13 cellular contexts compared by ENCODE assay signal in genomic region chr17:29573871-29574731, GRCh38. TPM values are rescaled to one million over a fixed set of nuclear protein-coding genes. Genes with fewer than 3 reads are reported as not detected.
A peak's percentile ranks its signal among the peaks of the same experiment; 100 is the strongest.
DNase-seq lines count a peak whose midpoint lies in the region; ATAC-seq and TF ChIP-seq lines count a peak whose summit lies in the region.
"Had no signal": no experiment of that assay in that cellular context is flagged by ENCODE, and none has a peak within 500 bp of the region (broad histone marks: within the 10 kb centered on the region; RNA-seq: fewer than 3 reads in every experiment).

No MANE protein-coding gene starts in this region.

- H3K4me1 ChIP-seq in liver (ENCODE audit: control insufficient read depth in 4 of 4, insufficient read depth in 4 of 4, low read length in 3 of 4) (peaks cover 21 to 52% (median 42%) of the 10 kb centered on the region in 4 donors), tibial artery (peaks cover 0 to 54% (median 23%) of the 10 kb centered on the region in 4 donors), HAP-1 (no peaks in the 10 kb centered on the region)

- intact Hi-C loops in tibial artery (cut with DNase I; ENCODE audit: low total_unique reads), result no loop called here

- peaks cover 3% of the 10 kb centered on the region for H3K27me3 Mint-ChIP-seq in activated naive CD4-positive, alpha-beta T cell treated with anti-CD3 and anti-CD28 coated beads, Interleukin-2, amount 10 ng/mL, durations not matched to agents 7 days and 5 days
- H3K27me3 Mint-ChIP-seq in activated T-helper 17 cell treated with anti-CD3 and anti-CD28 coated beads, Interleukin-2, amount 50 U/mL, for 72 hours, result no peaks in the 10 kb centered on the region
- H3K27me3 Mint-ChIP-seq in endothelial cell (ENCODE audit: unreplicated experiment), result peaks cover 14% of the 10 kb centered on the region

- no peak overlapping the region for H3K27ac Mint-ChIP-seq in activated naive CD4-positive, alpha-beta T cell treated with anti-CD3 and anti-CD28 coated beads, Interleukin-2, amount 10 ng/mL, durations not matched to agents 7 days and 5 days
- peak overlapping the region; percentile 12 for H3K27ac Mint-ChIP-seq in activated T-helper 17 cell treated with anti-CD3 and anti-CD28 coated beads, Interleukin-2, amount 50 U/mL, for 72 hours
- H3K27ac Mint-ChIP-seq in endothelial cell (ENCODE audit: unreplicated experiment), result no peak overlapping the region

- CTCF ChIA-PET in activated naive CD4-positive, alpha-beta T cell treated with anti-CD3 and anti-CD28 coated beads, Interleukin-2, amount 10 ng/mL, durations not matched to agents 7 days and 5 days (lab: Charles Lee), result interaction anchor here (1.7 to 3.4 kb wide), 3 partner anchors 17 to 204 kb away, joined by 5 to 8 read pairs (median 6); no protein-coding TSS in a partner anchor

- no peaks in the 10 kb centered on the region for H3K27me3 ChIP-seq in liver (ENCODE audit: control insufficient read depth in 4 of 4, insufficient read depth in 4 of 4, low read length in 3 of 4)
- H3K27me3 ChIP-seq in tibial artery, result no peaks in the 10 kb centered on the region
- no peaks in the 10 kb centered on the region for H3K27me3 ChIP-seq in HAP-1 (ENCODE audit: low read depth)
- H3K27me3 ChIP-seq: ascending aorta had no signal

- peaks cover 40% of the 10 kb centered on the region for H3K36me3 Mint-ChIP-seq in activated naive CD4-positive, alpha-beta T cell treated with anti-CD3 and anti-CD28 coated beads, Interleukin-2, amount 10 ng/mL, durations not matched to agents 7 days and 5 days
- H3K36me3 Mint-ChIP-seq in activated T-helper 17 cell treated with anti-CD3 and anti-CD28 coated beads, Interleukin-2, amount 50 U/mL, for 72 hours (ENCODE audit: low read depth), result peaks cover 43% of the 10 kb centered on the region
- H3K36me3 Mint-ChIP-seq in endothelial cell (ENCODE audit: low read depth, unreplicated experiment), result peaks cover 28% of the 10 kb centered on the region

- H3K36me3 ChIP-seq in liver (ENCODE audit: control insufficient read depth in 4 of 4, insufficient read depth in 3 of 4, low read depth in 1 of 4, low read length in 3 of 4) (peaks cover 3 to 19% (median 6%) of the 10 kb centered on the region in 4 donors), tibial artery (peaks cover 22 to 65% (median 54%) of the 10 kb centered on the region in 3 donors), HAP-1 (replicated peaks) (peaks cover 62% of the 10 kb centered on the region)

- peak; percentile 19 for DNase-seq in activated naive CD4-positive, alpha-beta T cell treated with anti-CD3 and anti-CD28 coated beads, Interleukin-2, amount 10 ng/mL, durations not matched to agents 7 days and 5 days
- no peak for DNase-seq in activated naive CD4-positive, alpha-beta T cell (lab: John Stamatoyannopoulos, UW)
- DNase-seq in tibial artery, result peak; percentile 18 to 67
- no peak for DNase-seq in endothelial cell (ENCODE audit: low spot score)
- no peak for DNase-seq in NOMO-1 (lab: John Stamatoyannopoulos, UW; ENCODE audit: unreplicated experiment in 2 of 2)
- DNase-seq in HAP-1 (ENCODE audit: low spot score in 2 of 2), result no peak
- DNase-seq: HCEC 1CT, Karpas-422, NCI-H146 had no signal

- H3K27ac ChIP-seq in liver (ENCODE audit: low read depth in 1 of 2, low read length in 2 of 2), result peak overlapping the region; percentile 49 to 72
- H3K27ac ChIP-seq in tibial artery, result no peak overlapping the region

- H3K9me3 ChIP-seq in liver (ENCODE audit: control insufficient read depth in 4 of 4, low read length in 3 of 4), result no peaks in the 10 kb centered on the region
- H3K9me3 ChIP-seq in tibial artery, result no peaks in the 10 kb centered on the region
- no peaks in the 10 kb centered on the region for H3K9me3 ChIP-seq in HAP-1
- H3K9me3 ChIP-seq: ascending aorta had no signal

- WGBS in liver, result 78% methylated on average over 14 of the region's 14 CpGs

- H3K4me3 ChIP-seq in liver (ENCODE audit: low read depth in 1 of 3, low read length in 3 of 3), result no peak overlapping the region
- no peak overlapping the region for H3K4me3 ChIP-seq in tibial artery
- no peak overlapping the region for H3K4me3 ChIP-seq in HAP-1
- H3K4me3 ChIP-seq: ascending aorta, lung had no signal

- no peak for TF ChIP-seq CTCF in liver (IDR thresholded peaks at IDR 0.05; ENCODE audit: low read depth, low read length, missing input control)
- no peak for TF ChIP-seq CTCF in tibial artery (IDR thresholded peaks at IDR 0.05)
- TF ChIP-seq CTCF in endothelial cell (IDR thresholded peaks at IDR 0.05; ENCODE audit: unreplicated experiment), result no peak

- no peaks in the 10 kb centered on the region for H3K9me3 Mint-ChIP-seq in activated naive CD4-positive, alpha-beta T cell treated with anti-CD3 and anti-CD28 coated beads, Interleukin-2, amount 10 ng/mL, durations not matched to agents 7 days and 5 days
- H3K9me3 Mint-ChIP-seq in activated T-helper 17 cell treated with anti-CD3 and anti-CD28 coated beads, Interleukin-2, amount 50 U/mL, for 72 hours, result no peaks in the 10 kb centered on the region
- no peaks in the 10 kb centered on the region for H3K9me3 Mint-ChIP-seq in endothelial cell (ENCODE audit: unreplicated experiment)

- H3K4me1 Mint-ChIP-seq in activated naive CD4-positive, alpha-beta T cell treated with anti-CD3 and anti-CD28 coated beads, Interleukin-2, amount 10 ng/mL, durations not matched to agents 7 days and 5 days, result peaks cover 14% of the 10 kb centered on the region
- H3K4me1 Mint-ChIP-seq in activated T-helper 17 cell treated with anti-CD3 and anti-CD28 coated beads, Interleukin-2, amount 50 U/mL, for 72 hours, result peaks cover 9% of the 10 kb centered on the region
- peaks cover 4% of the 10 kb centered on the region for H3K4me1 Mint-ChIP-seq in endothelial cell (ENCODE audit: unreplicated experiment)

- TF ChIP-seq RAD21 in liver (IDR thresholded peaks at IDR 0.05), result no peak

- no peak for ATAC-seq in activated T-helper 17 cell treated with anti-CD3 and anti-CD28 coated beads, Interleukin-2, amount 50 U/mL, for 72 hours (replicated peaks)

- in situ Hi-C loops in HAP-1 (cut with MboI; ENCODE audit: low sequenced_read_pairs), result no loop called here

- H3K4me3 Mint-ChIP-seq in activated naive CD4-positive, alpha-beta T cell treated with anti-CD3 and anti-CD28 coated beads, Interleukin-2, amount 10 ng/mL, durations not matched to agents 7 days and 5 days, result no peak overlapping the region
- H3K4me3 Mint-ChIP-seq in activated T-helper 17 cell treated with anti-CD3 and anti-CD28 coated beads, Interleukin-2, amount 50 U/mL, for 72 hours, result no peak overlapping the region
- H3K4me3 Mint-ChIP-seq in endothelial cell (ENCODE audit: unreplicated experiment), result no peak overlapping the region

- no peak overlapping the region for H3K9ac ChIP-seq in liver (ENCODE audit: low read depth in 1 of 2, low read length in 2 of 2)

TF ChIP-seq in liver, 16 proteins besides CTCF, POLR2A, EP300 and RAD21:
- TF ChIP-seq ATF3 (IDR thresholded peaks at IDR 0.05) (no peak), TAF1 (conservative IDR thresholded peaks at IDR 0.05) (no peak), HNF4A (conservative IDR thresholded peaks at IDR 0.05) (no peak), FOXA1 (IDR thresholded peaks at IDR 0.05) (no peak)

RNA-seq across cellular contexts. Expression of gene TP53I13, which starts 5.6 kb away (rescaled TPM):
- 10 to 100 TPM; 45.7 to 58.1 TPM for total RNA-seq in activated T-helper 17 cell treated with anti-CD3 and anti-CD28 coated beads, Interleukin-2, amount 50 U/mL, for 72 hours
- total RNA-seq in liver (10 to 100 TPM; 15.2 to 33.7 TPM), endothelial cell (ENCODE audit: unreplicated experiment) (15.7 TPM)
- polyA plus RNA-seq in liver, result 10 to 100 TPM; 12.2 to 42.6 TPM

RNA-seq across cellular contexts. Expression of gene ABHD15, which starts 7.3 kb away (rescaled TPM):
- total RNA-seq in activated T-helper 17 cell treated with anti-CD3 and anti-CD28 coated beads, Interleukin-2, amount 50 U/mL, for 72 hours, result 10 to 100 TPM; 10.1 to 15.1 TPM
- 10 to 100 TPM in 1 of 2 donors, 1 to 10 TPM in 1; 5.6 to 25.7 TPM for total RNA-seq in liver
- polyA plus RNA-seq in liver, result 10 to 100 TPM in 1 of 2 donors, 1 to 10 TPM in 1; 6.6 to 14.7 TPM
- 1.7 TPM for total RNA-seq in endothelial cell (ENCODE audit: unreplicated experiment)

RNA-seq across cellular contexts. Expression of gene GIT1, which starts 15.3 kb away (rescaled TPM):
- 10 to 100 TPM; 52.4 to 65.7 TPM for total RNA-seq in activated T-helper 17 cell treated with anti-CD3 and anti-CD28 coated beads, Interleukin-2, amount 50 U/mL, for 72 hours
- total RNA-seq in liver, result 10 to 100 TPM in 1 of 2 donors, 1 to 10 TPM in 1; 4.3 to 11.1 TPM
- polyA plus RNA-seq in liver, result 1 to 10 TPM; 2.2 to 5.4 TPM
- 116 TPM for total RNA-seq in endothelial cell (ENCODE audit: unreplicated experiment)

RNA-seq across cellular contexts. Expression of gene ANKRD13B, which starts 18.8 kb away (rescaled TPM):
- total RNA-seq in activated T-helper 17 cell treated with anti-CD3 and anti-CD28 coated beads, Interleukin-2, amount 50 U/mL, for 72 hours, result 10 to 100 TPM; 10.4 to 27.7 TPM
- 1 to 10 TPM in 1 of 2 donors, under 1 TPM in 1; 0.50 to 1.6 TPM for total RNA-seq in liver
- polyA plus RNA-seq in liver, result under 1 TPM; 0.06 to 0.52 TPM
- total RNA-seq in endothelial cell (ENCODE audit: unreplicated experiment), result 7.6 TPM

RNA-seq across cellular contexts. Expression of gene CORO6, which starts 48.6 kb away (rescaled TPM):
- 10 to 100 TPM in 1 of 2 donors, 1 to 10 TPM in 1; 2.5 to 12.0 TPM for total RNA-seq in activated T-helper 17 cell treated with anti-CD3 and anti-CD28 coated beads, Interleukin-2, amount 50 U/mL, for 72 hours
- total RNA-seq in liver, result 1 to 10 TPM in 1 of 2 donors, under 1 TPM in 1; 0.23 to 3.0 TPM
- polyA plus RNA-seq in liver, result under 1 TPM; 0.44 to 0.75 TPM
- 13.0 TPM for total RNA-seq in endothelial cell (ENCODE audit: unreplicated experiment)

Comparison
In these comparisons a context has a peak if more than half of its experiments do, and no peak if none do; other contexts are left out.
1. DNase-seq: peak in activated naive CD4-positive, alpha-beta T cell treated with anti-CD3 and anti-CD28 coated beads, Interleukin-2, amount 10 ng/mL, durations not matched to agents 7 days and 5 days (single experiment) and tibial artery (2 of 2); none in activated naive CD4-positive, alpha-beta T cell (0 of 4), endothelial cell (single experiment), NOMO-1 (0 of 2) and HAP-1 (0 of 2).
2. H3K27ac ChIP-seq: peak in liver (2 of 2); none in tibial artery (0 of 2).